In the genomic region with DNA sequence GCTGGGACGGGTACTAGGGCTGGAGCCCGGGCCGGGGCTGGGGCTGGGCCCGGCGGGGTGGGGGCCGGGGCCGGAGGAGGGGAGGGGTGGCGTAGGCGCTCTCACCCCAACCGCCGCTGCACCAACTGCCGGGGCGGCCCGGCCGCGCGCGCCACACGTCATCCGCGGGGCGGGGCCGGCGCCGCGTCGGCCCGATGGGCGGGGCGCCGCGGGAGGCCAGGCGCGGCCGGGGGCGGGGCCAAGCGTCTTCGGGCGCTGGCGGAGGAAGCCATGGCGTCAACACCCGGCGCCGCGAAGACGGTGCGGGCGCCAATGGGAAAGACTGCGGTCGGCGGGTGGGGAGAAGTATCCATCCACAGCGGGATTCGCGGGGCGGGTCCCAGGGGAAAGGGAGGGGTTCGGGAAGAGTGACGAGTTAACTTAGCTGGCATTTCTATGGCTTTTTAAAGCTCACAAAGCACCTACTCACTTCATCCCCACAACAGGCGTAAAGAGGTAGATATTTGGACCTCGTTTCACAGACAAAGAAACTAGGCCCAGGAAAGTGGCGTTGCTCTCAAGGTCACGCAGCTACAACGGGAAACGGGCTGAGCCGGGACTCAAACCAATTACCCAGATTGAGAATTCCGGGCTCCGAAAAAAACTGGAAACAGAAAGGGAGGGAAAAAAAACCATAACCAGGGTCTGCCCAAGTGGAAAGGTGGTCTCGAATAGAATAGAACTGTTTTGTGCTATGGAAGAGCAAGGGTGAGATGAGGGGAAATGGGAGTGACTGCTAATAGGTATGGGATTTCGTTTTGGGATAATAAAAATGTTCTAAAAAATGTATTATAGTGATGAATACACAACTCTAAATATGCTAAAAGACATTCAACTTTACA, we compare ENCODE assay signal across 1 cellular context.
TF ChIP-seq lines count a peak whose summit lies in the region.

A gene with protein sequence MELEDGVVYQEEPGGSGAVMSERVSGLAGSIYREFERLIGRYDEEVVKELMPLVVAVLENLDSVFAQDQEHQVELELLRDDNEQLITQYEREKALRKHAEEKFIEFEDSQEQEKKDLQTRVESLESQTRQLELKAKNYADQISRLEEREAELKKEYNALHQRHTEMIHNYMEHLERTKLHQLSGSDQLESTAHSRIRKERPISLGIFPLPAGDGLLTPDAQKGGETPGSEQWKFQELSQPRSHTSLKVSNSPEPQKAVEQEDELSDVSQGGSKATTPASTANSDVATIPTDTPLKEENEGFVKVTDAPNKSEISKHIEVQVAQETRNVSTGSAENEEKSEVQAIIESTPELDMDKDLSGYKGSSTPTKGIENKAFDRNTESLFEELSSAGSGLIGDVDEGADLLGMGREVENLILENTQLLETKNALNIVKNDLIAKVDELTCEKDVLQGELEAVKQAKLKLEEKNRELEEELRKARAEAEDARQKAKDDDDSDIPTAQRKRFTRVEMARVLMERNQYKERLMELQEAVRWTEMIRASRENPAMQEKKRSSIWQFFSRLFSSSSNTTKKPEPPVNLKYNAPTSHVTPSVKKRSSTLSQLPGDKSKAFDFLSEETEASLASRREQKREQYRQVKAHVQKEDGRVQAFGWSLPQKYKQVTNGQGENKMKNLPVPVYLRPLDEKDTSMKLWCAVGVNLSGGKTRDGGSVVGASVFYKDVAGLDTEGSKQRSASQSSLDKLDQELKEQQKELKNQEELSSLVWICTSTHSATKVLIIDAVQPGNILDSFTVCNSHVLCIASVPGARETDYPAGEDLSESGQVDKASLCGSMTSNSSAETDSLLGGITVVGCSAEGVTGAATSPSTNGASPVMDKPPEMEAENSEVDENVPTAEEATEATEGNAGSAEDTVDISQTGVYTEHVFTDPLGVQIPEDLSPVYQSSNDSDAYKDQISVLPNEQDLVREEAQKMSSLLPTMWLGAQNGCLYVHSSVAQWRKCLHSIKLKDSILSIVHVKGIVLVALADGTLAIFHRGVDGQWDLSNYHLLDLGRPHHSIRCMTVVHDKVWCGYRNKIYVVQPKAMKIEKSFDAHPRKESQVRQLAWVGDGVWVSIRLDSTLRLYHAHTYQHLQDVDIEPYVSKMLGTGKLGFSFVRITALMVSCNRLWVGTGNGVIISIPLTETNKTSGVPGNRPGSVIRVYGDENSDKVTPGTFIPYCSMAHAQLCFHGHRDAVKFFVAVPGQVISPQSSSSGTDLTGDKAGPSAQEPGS (N-terminal part only) (minus strand): TSS at position 130 of the 881 bp plus-strand sequence. CDS start 212 bp downstream, outside the sequence.

TF ChIP-seq in K562, 482 proteins besides CTCF, POLR2A, EP300 and RAD21 (continued from another document and continues in another):
- TF ChIP-seq, protein P1, sequence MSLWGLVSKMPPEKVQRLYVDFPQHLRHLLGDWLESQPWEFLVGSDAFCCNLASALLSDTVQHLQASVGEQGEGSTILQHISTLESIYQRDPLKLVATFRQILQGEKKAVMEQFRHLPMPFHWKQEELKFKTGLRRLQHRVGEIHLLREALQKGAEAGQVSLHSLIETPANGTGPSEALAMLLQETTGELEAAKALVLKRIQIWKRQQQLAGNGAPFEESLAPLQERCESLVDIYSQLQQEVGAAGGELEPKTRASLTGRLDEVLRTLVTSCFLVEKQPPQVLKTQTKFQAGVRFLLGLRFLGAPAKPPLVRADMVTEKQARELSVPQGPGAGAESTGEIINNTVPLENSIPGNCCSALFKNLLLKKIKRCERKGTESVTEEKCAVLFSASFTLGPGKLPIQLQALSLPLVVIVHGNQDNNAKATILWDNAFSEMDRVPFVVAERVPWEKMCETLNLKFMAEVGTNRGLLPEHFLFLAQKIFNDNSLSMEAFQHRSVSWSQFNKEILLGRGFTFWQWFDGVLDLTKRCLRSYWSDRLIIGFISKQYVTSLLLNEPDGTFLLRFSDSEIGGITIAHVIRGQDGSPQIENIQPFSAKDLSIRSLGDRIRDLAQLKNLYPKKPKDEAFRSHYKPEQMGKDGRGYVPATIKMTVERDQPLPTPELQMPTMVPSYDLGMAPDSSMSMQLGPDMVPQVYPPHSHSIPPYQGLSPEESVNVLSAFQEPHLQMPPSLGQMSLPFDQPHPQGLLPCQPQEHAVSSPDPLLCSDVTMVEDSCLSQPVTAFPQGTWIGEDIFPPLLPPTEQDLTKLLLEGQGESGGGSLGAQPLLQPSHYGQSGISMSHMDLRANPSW (CRISPR knock-in tag; IDR thresholded peaks at IDR 0.05) = no peak
- TF ChIP-seq MIER1 (IDR thresholded peaks at IDR 0.05; ENCODE audit: low read depth) (peak; percentile 49; the same call in 1 of the 2 replicates), POLR2H (tag; IDR thresholded peaks at IDR 0.05; ENCODE audit: low read depth) (no peak), STAT5B (CRISPR knock-in tag; IDR thresholded peaks at IDR 0.05) (no peak), RCOR1 (IDR thresholded peaks at IDR 0.05; ENCODE audit: borderline replicate concordance in 1 of 2, low read depth in 2 of 2, low read length in 2 of 2) (no peak), EWSR1 (IDR thresholded peaks at IDR 0.05; ENCODE audit: borderline replicate concordance, low read depth, partially characterized antibody) (no peak), C11orf30 (IDR thresholded peaks at IDR 0.05; ENCODE audit: low read depth) (peak; percentile 60), NUFIP1 (IDR thresholded peaks at IDR 0.05; ENCODE audit: partially characterized antibody) (no peak), POLR3A (IDR thresholded peaks at IDR 0.05; ENCODE audit: borderline replicate concordance, extremely low read depth, insufficient read depth, insufficient read length) (no peak), ZFX (CRISPR knock-in tag; IDR thresholded peaks at IDR 0.05) (peak; percentile 63; the same call in 1 of the 2 replicates), SREBF2 (CRISPR knock-in tag; IDR thresholded peaks at IDR 0.05) (no peak), BMI1 (IDR thresholded peaks at IDR 0.05; ENCODE audit: low read length) (no peak), CXXC5 (CRISPR knock-in tag; IDR thresholded peaks at IDR 0.05) (peak; percentile 84), DIDO1 (tag; IDR thresholded peaks at IDR 0.05; ENCODE audit: low read depth) (no peak), KLF16 (IDR thresholded peaks at IDR 0.05) (no peak), ZNF830 (CRISPR knock-in tag; IDR thresholded peaks at IDR 0.05) (0 out of 2 replicates have a peak, but pooled peaks have one; percentile 62), PTTG1 (tag; IDR thresholded peaks at IDR 0.05; ENCODE audit: low read depth) (no peak), ZEB2 (IDR thresholded peaks at IDR 0.05) (no peak)
- TF ChIP-seq, protein P2, sequence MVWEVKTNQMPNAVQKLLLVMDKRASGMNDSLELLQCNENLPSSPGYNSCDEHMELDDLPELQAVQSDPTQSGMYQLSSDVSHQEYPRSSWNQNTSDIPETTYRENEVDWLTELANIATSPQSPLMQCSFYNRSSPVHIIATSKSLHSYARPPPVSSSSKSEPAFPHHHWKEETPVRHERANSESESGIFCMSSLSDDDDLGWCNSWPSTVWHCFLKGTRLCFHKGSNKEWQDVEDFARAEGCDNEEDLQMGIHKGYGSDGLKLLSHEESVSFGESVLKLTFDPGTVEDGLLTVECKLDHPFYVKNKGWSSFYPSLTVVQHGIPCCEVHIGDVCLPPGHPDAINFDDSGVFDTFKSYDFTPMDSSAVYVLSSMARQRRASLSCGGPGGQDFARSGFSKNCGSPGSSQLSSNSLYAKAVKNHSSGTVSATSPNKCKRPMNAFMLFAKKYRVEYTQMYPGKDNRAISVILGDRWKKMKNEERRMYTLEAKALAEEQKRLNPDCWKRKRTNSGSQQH (CRISPR knock-in tag; IDR thresholded peaks at IDR 0.05) = no peak
- TF ChIP-seq, protein P3, sequence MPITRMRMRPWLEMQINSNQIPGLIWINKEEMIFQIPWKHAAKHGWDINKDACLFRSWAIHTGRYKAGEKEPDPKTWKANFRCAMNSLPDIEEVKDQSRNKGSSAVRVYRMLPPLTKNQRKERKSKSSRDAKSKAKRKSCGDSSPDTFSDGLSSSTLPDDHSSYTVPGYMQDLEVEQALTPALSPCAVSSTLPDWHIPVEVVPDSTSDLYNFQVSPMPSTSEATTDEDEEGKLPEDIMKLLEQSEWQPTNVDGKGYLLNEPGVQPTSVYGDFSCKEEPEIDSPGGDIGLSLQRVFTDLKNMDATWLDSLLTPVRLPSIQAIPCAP (CRISPR knock-in tag; IDR thresholded peaks at IDR 0.05; ENCODE audit: borderline replicate concordance) = no peak
- TF ChIP-seq, protein P4, sequence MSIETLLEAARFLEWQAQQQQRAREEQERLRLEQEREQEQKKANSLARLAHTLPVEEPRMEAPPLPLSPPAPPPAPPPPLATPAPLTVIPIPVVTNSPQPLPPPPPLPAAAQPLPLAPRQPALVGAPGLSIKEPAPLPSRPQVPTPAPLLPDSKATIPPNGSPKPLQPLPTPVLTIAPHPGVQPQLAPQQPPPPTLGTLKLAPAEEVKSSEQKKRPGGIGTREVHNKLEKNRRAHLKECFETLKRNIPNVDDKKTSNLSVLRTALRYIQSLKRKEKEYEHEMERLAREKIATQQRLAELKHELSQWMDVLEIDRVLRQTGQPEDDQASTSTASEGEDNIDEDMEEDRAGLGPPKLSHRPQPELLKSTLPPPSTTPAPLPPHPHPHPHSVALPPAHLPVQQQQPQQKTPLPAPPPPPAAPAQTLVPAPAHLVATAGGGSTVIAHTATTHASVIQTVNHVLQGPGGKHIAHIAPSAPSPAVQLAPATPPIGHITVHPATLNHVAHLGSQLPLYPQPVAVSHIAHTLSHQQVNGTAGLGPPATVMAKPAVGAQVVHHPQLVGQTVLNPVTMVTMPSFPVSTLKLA (conservative IDR thresholded peaks at IDR 0.05) = no peak; a peak in 1 of 4 replicates
- TF ChIP-seq, protein P5, sequence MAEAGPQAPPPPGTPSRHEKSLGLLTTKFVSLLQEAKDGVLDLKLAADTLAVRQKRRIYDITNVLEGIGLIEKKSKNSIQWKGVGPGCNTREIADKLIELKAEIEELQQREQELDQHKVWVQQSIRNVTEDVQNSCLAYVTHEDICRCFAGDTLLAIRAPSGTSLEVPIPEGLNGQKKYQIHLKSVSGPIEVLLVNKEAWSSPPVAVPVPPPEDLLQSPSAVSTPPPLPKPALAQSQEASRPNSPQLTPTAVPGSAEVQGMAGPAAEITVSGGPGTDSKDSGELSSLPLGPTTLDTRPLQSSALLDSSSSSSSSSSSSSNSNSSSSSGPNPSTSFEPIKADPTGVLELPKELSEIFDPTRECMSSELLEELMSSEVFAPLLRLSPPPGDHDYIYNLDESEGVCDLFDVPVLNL (CRISPR knock-in tag; IDR thresholded peaks at IDR 0.05; ENCODE audit: low read depth) = no peak
- TF ChIP-seq, protein P6, sequence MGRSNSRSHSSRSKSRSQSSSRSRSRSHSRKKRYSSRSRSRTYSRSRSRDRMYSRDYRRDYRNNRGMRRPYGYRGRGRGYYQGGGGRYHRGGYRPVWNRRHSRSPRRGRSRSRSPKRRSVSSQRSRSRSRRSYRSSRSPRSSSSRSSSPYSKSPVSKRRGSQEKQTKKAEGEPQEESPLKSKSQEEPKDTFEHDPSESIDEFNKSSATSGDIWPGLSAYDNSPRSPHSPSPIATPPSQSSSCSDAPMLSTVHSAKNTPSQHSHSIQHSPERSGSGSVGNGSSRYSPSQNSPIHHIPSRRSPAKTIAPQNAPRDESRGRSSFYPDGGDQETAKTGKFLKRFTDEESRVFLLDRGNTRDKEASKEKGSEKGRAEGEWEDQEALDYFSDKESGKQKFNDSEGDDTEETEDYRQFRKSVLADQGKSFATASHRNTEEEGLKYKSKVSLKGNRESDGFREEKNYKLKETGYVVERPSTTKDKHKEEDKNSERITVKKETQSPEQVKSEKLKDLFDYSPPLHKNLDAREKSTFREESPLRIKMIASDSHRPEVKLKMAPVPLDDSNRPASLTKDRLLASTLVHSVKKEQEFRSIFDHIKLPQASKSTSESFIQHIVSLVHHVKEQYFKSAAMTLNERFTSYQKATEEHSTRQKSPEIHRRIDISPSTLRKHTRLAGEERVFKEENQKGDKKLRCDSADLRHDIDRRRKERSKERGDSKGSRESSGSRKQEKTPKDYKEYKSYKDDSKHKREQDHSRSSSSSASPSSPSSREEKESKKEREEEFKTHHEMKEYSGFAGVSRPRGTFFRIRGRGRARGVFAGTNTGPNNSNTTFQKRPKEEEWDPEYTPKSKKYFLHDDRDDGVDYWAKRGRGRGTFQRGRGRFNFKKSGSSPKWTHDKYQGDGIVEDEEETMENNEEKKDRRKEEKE (IDR thresholded peaks at IDR 0.05; ENCODE audit: borderline replicate concordance in 1 of 2, control insufficient read depth in 1 of 2, low read depth in 2 of 2, low read length in 1 of 2) = 0 out of 4 replicates have a peak, but pooled peaks of 1 of the 2 experiments have one; percentile 31
- TF ChIP-seq, protein P7, sequence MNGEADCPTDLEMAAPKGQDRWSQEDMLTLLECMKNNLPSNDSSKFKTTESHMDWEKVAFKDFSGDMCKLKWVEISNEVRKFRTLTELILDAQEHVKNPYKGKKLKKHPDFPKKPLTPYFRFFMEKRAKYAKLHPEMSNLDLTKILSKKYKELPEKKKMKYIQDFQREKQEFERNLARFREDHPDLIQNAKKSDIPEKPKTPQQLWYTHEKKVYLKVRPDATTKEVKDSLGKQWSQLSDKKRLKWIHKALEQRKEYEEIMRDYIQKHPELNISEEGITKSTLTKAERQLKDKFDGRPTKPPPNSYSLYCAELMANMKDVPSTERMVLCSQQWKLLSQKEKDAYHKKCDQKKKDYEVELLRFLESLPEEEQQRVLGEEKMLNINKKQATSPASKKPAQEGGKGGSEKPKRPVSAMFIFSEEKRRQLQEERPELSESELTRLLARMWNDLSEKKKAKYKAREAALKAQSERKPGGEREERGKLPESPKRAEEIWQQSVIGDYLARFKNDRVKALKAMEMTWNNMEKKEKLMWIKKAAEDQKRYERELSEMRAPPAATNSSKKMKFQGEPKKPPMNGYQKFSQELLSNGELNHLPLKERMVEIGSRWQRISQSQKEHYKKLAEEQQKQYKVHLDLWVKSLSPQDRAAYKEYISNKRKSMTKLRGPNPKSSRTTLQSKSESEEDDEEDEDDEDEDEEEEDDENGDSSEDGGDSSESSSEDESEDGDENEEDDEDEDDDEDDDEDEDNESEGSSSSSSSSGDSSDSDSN (IDR thresholded peaks at IDR 0.05; ENCODE audit: borderline replicate concordance in 1 of 2, low read depth in 2 of 2, low read length in 2 of 2) = peak in 1 of 2 experiments; percentile 63; a peak in 1 of 4 replicates
- TF ChIP-seq, protein P8, sequence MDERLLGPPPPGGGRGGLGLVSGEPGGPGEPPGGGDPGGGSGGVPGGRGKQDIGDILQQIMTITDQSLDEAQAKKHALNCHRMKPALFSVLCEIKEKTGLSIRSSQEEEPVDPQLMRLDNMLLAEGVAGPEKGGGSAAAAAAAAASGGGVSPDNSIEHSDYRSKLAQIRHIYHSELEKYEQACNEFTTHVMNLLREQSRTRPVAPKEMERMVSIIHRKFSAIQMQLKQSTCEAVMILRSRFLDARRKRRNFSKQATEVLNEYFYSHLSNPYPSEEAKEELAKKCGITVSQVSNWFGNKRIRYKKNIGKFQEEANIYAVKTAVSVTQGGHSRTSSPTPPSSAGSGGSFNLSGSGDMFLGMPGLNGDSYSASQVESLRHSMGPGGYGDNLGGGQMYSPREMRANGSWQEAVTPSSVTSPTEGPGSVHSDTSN (CRISPR knock-in tag; IDR thresholded peaks at IDR 0.05; ENCODE audit: low read depth) = no peak
- TF ChIP-seq, protein P8 (tag; conservative IDR thresholded peaks at IDR 0.05; ENCODE audit: low read depth) = no peak
- TF ChIP-seq, protein P9, sequence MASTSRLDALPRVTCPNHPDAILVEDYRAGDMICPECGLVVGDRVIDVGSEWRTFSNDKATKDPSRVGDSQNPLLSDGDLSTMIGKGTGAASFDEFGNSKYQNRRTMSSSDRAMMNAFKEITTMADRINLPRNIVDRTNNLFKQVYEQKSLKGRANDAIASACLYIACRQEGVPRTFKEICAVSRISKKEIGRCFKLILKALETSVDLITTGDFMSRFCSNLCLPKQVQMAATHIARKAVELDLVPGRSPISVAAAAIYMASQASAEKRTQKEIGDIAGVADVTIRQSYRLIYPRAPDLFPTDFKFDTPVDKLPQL (IDR thresholded peaks at IDR 0.05; ENCODE audit: extremely low read depth, insufficient read length) = no peak
